8 cellular contexts compared by ENCODE assay signal in genomic region chr12:107515446-107515958, GRCh38.
DNase-seq lines count a peak whose midpoint lies in the region; ATAC-seq and TF ChIP-seq lines count a peak whose summit lies in the region.

No MANE protein-coding gene starts in this region.

- H3K4me3 ChIP-seq in RWPE2 (ENCODE audit: severe bottlenecking): no peak overlapping the region
- H3K4me3 ChIP-seq in epithelial cell of proximal tubule (ENCODE audit: low read depth, low read length): no peak overlapping the region
- no peak overlapping the region for H3K4me3 ChIP-seq in transverse colon

- no peaks in the 10 kb centered on the region for H3K36me3 ChIP-seq in RWPE2 (ENCODE audit: low read depth)
- H3K36me3 ChIP-seq in transverse colon: no peaks in the 10 kb centered on the region

- WGBS in transverse colon (ENCODE audit: low coverage in 1 of 2), 2 donors: 29 to 44% methylated on average over 1 to 2 of the region's 2 CpGs

- peaks cover 21% of the 10 kb centered on the region for H3K4me1 ChIP-seq in RWPE2 (ENCODE audit: insufficient read depth, poor library complexity, severe bottlenecking)
- no peaks in the 10 kb centered on the region for H3K4me1 ChIP-seq in transverse colon

- no peak for TF ChIP-seq POLR2A in transverse colon (IDR thresholded peaks at IDR 0.05)

- H3K27ac ChIP-seq in RWPE2 (ENCODE audit: poor library complexity, severe bottlenecking) (peak overlapping the region; percentile 92), transverse colon (peak overlapping the region in 1 of 4 donors; percentile 13)

- TF ChIP-seq EP300 in transverse colon (IDR thresholded peaks at IDR 0.05; ENCODE audit: low read depth): no peak

- intact Hi-C loops in sciatic nerve (cut with DNase I) (no loop called here), transverse colon (cut with DNase I; ENCODE audit: low total_unique reads) (no loop called here)

- H3K9me3 ChIP-seq in RWPE2 (ENCODE audit: severe bottlenecking) (no peaks in the 10 kb centered on the region), transverse colon (no peaks in the 10 kb centered on the region)

- ATAC-seq in RWPE2 (ENCODE audit: low read depth) (peak; percentile 98), sciatic nerve (peak; percentile 96), HG03571 (IDR thresholded peaks at IDR 0.05; ENCODE audit: unreplicated experiment) (no peak)

- H3K27me3 ChIP-seq in RWPE2 (ENCODE audit: insufficient read depth, poor library complexity, severe bottlenecking) (no peaks in the 10 kb centered on the region), transverse colon (no peaks in the 10 kb centered on the region)

- TF ChIP-seq CTCF in RWPE2 (IDR thresholded peaks at IDR 0.05; ENCODE audit: poor library complexity, severe bottlenecking) (no peak), epithelial cell of proximal tubule (conservative IDR thresholded peaks at IDR 0.05; ENCODE audit: low read depth, low read length) (no peak), transverse colon (IDR thresholded peaks at IDR 0.05) (no peak)

- DNase-seq in activated CD4-positive, alpha-beta T cell treated with anti-CD3 and anti-CD28 coated beads for 48 hours: peak; percentile 39
- no peak for DNase-seq in activated CD4-positive, alpha-beta T cell treated with anti-CD3 and anti-CD28 coated beads, Interleukin-2, amount 50 U/mL, for 4 hours
- DNase-seq in RWPE2 (ENCODE audit: low spot score) (peak; percentile 94), epithelial cell of proximal tubule (ENCODE audit: low read depth) (peak; percentile 98), sciatic nerve (ENCODE audit: low spot score) (peak; percentile 74), SHP77 (lab: John Stamatoyannopoulos, UW) (no peak), transverse colon (no peak)

- in situ Hi-C loops in transverse colon (cut with MboI; ENCODE audit: low pct_ligation_motif_present in 1 of 4, low pct_unique_long_range_greater_than_20kb in 1 of 4, low sequenced_read_pairs in 3 of 4): no loop called here

Comparison
In these comparisons a context has a peak if more than half of its experiments do, and no peak if none do; other contexts are left out.
1. DNase-seq: peak in activated CD4-positive, alpha-beta T cell treated with anti-CD3 and anti-CD28 coated beads for 48 hours (single experiment), RWPE2 (single experiment), epithelial cell of proximal tubule (single experiment) and sciatic nerve (single experiment); none in activated CD4-positive, alpha-beta T cell treated with anti-CD3 and anti-CD28 coated beads, Interleukin-2, amount 50 U/mL, for 4 hours (0 of 2), SHP77 (0 of 2) and transverse colon (single experiment).